ENCODE assay signal across 8 cellular contexts in the genomic region with DNA sequence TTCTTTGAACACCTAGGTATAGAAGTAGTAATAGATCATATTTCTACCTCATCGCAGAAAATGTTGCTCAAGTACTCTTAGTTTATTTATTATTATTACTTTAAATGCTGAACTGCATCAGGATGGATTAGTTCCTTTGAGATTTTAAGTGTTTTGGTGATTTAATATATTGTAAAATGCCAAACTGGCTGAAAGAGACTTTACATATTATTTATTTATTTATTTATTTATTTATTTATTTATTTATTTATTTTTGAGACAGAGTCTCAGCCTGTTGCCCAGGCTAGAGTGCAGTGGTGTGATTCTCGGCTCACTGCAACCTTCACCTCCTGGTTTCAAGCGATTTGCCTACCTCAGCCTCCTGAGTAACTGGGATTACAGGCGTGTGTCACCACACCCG.
"Had no signal": no experiment of that assay in that cellular context is flagged by ENCODE, and none has a peak within 500 bp of the region (broad histone marks: within the 10 kb centered on the region; RNA-seq: fewer than 3 reads in every experiment).

No MANE protein-coding gene starts in this region.

- H3K27ac Mint-ChIP-seq: IgD-negative memory B cell had no signal

- ATAC-seq: HepG2 had no signal

- DNase-seq: IMR-90, KBM-7, KG1 had no signal

- H3K4me1 Mint-ChIP-seq: IgD-negative memory B cell had no signal

- H3K4me2 ChIP-seq: KMS-11 had no signal

- H3K9me3 Mint-ChIP-seq: IgD-negative memory B cell had no signal

- FAIRE-seq: HepG2, HTR-8/SVneo had no signal

- H3K9ac ChIP-seq: KMS-11 had no signal

- H3K4me3 Mint-ChIP-seq: IgD-negative memory B cell had no signal

- H3K27me3 Mint-ChIP-seq: IgD-negative memory B cell had no signal

- H3K27ac ChIP-seq: HL-60, KMS-11 had no signal
